ENCODE assay signal across 11 cellular contexts in genomic region chr4:91502365-91502764, GRCh38.
A peak's percentile ranks its signal among the peaks of the same experiment; 100 is the strongest.
DNase-seq lines count a peak whose midpoint lies in the region; ATAC-seq and TF ChIP-seq lines count a peak whose summit lies in the region.
"Had no signal": no experiment of that assay in that cellular context is flagged by ENCODE, and none has a peak within 500 bp of the region (broad histone marks: within the 10 kb centered on the region; RNA-seq: fewer than 3 reads in every experiment).

No MANE protein-coding gene starts in this region.

- no peak overlapping the region for H3K27ac Mint-ChIP-seq in effector memory CD8-positive, alpha-beta T cell
- no peak overlapping the region for H3K27ac Mint-ChIP-seq in natural killer cell treated with Interleukin-12 subunit alpha and Interleukin-12 subunit beta and Interleukin-15 and Interleukin-18, amount 100 ng/mL, for 72 hours
- H3K27ac Mint-ChIP-seq: brain had no signal

- no peaks in the 10 kb centered on the region for H3K36me3 Mint-ChIP-seq in effector memory CD8-positive, alpha-beta T cell (ENCODE audit: insufficient read depth)
- H3K36me3 Mint-ChIP-seq in natural killer cell treated with Interleukin-12 subunit alpha and Interleukin-12 subunit beta and Interleukin-15 and Interleukin-18, amount 100 ng/mL, for 72 hours: no peaks in the 10 kb centered on the region
- H3K36me3 Mint-ChIP-seq: brain had no signal

- no peaks in the 10 kb centered on the region for H3K27me3 ChIP-seq in WERI-Rb-1 (ENCODE audit: insufficient read depth, low read depth, severe bottlenecking)
- no peaks in the 10 kb centered on the region for H3K27me3 ChIP-seq in kidney epithelial cell (ENCODE audit: control insufficient read depth, insufficient read depth, low read length)

- peaks cover 0 to 4% of the 10 kb centered on the region in 2 donors for H3K9me3 Mint-ChIP-seq in effector memory CD8-positive, alpha-beta T cell
- H3K9me3 Mint-ChIP-seq in natural killer cell treated with Interleukin-12 subunit alpha and Interleukin-12 subunit beta and Interleukin-15 and Interleukin-18, amount 100 ng/mL, for 72 hours: peaks cover 6% of the 10 kb centered on the region

- TF ChIP-seq POLR2A in lower leg skin (IDR thresholded peaks at IDR 0.05): no peak

- DNase-seq in ELF-1 (ENCODE audit: low read depth, low spot score) (peak; percentile 2), HEK293T (ENCODE audit: extremely low spot score) (peak; percentile 5), WERI-Rb-1 (peak; percentile 24), kidney epithelial cell (ENCODE audit: low read depth) (no peak), lower leg skin (ENCODE audit: low spot score in 2 of 2) (no peak)
- DNase-seq in effector memory CD8-positive, alpha-beta T cell: no peak
- no peak for DNase-seq in natural killer cell treated with Interleukin-12 subunit alpha and Interleukin-12 subunit beta and Interleukin-15 and Interleukin-18, amount 100 ng/mL, for 72 hours (ENCODE audit: low spot score)
- DNase-seq: DMS153 had no signal

- H3K4me3 ChIP-seq in WERI-Rb-1 (ENCODE audit: low read depth, low read length) (no peak overlapping the region), kidney epithelial cell (ENCODE audit: low read depth, low read length) (no peak overlapping the region), lower leg skin (ENCODE audit: low read depth, poor library complexity, severe bottlenecking) (no peak overlapping the region)
- H3K4me3 ChIP-seq: prostate gland had no signal

- POLR2A ChIA-PET in HEK293T (lab: Yijun Ruan, JAX): no interaction called here

- peak; percentile 51 for TF ChIP-seq CTCF in WERI-Rb-1 (IDR thresholded peaks at IDR 0.05; ENCODE audit: low read depth, low read length)
- peak; percentile 31 for TF ChIP-seq CTCF in kidney epithelial cell (IDR thresholded peaks at IDR 0.05; ENCODE audit: insufficient read depth, low read length, poor library complexity, severe bottlenecking)
- TF ChIP-seq CTCF in lower leg skin (IDR thresholded peaks at IDR 0.05): no peak

- CTCF ChIA-PET in HEK293T (lab: Yijun Ruan, JAX): no interaction called here

- H3K27ac ChIP-seq in WERI-Rb-1: no peak overlapping the region
- H3K27ac ChIP-seq: KMS-11, prostate gland had no signal

- ATAC-seq in effector memory CD8-positive, alpha-beta T cell (replicated peaks): no peak
- no peak for ATAC-seq in natural killer cell treated with Interleukin-12 subunit alpha and Interleukin-12 subunit beta and Interleukin-15 and Interleukin-18, amount 100 ng/mL, for 72 hours

- H3K36me3 ChIP-seq in WERI-Rb-1 (no peaks in the 10 kb centered on the region), kidney epithelial cell (ENCODE audit: control insufficient read depth, insufficient read depth, low read length) (no peaks in the 10 kb centered on the region)
- H3K36me3 ChIP-seq: prostate gland had no signal

- H3K4me3 Mint-ChIP-seq in effector memory CD8-positive, alpha-beta T cell: no peak overlapping the region
- H3K4me3 Mint-ChIP-seq in natural killer cell treated with Interleukin-12 subunit alpha and Interleukin-12 subunit beta and Interleukin-15 and Interleukin-18, amount 100 ng/mL, for 72 hours: no peak overlapping the region
- H3K4me3 Mint-ChIP-seq: brain had no signal

- intact Hi-C loops in lower leg skin (cut with DNase I; ENCODE audit: low total_unique reads): no loop called here

- no peaks in the 10 kb centered on the region for H3K4me1 Mint-ChIP-seq in effector memory CD8-positive, alpha-beta T cell (ENCODE audit: low read depth in 2 of 2)
- no peaks in the 10 kb centered on the region for H3K4me1 Mint-ChIP-seq in natural killer cell treated with Interleukin-12 subunit alpha and Interleukin-12 subunit beta and Interleukin-15 and Interleukin-18, amount 100 ng/mL, for 72 hours (ENCODE audit: low read depth in 2 of 2)
- H3K4me1 Mint-ChIP-seq: brain had no signal

- H3K9me3 ChIP-seq in WERI-Rb-1 (ENCODE audit: severe bottlenecking): no peaks in the 10 kb centered on the region
- H3K9me3 ChIP-seq: prostate gland had no signal

- no peaks in the 10 kb centered on the region for H3K27me3 Mint-ChIP-seq in effector memory CD8-positive, alpha-beta T cell
- H3K27me3 Mint-ChIP-seq in natural killer cell treated with Interleukin-12 subunit alpha and Interleukin-12 subunit beta and Interleukin-15 and Interleukin-18, amount 100 ng/mL, for 72 hours: no peaks in the 10 kb centered on the region
- H3K27me3 Mint-ChIP-seq: brain had no signal

TF ChIP-seq in HEK293T, 16 proteins besides CTCF, POLR2A, EP300 and RAD21:
- TF ChIP-seq PKNOX1 (IDR thresholded peaks at IDR 0.05): no peak
- TF ChIP-seq ARNT (IDR thresholded peaks at IDR 0.05): no peak
- no peak for TF ChIP-seq ELF4 (IDR thresholded peaks at IDR 0.05)
- TF ChIP-seq TARDBP (IDR thresholded peaks at IDR 0.05): no peak
- no peak for TF ChIP-seq ZNF384 (IDR thresholded peaks at IDR 0.05)
- TF ChIP-seq FOXM1 (IDR thresholded peaks at IDR 0.05; ENCODE audit: borderline replicate concordance): no peak
- TF ChIP-seq L3MBTL2 (conservative IDR thresholded peaks at IDR 0.05): no peak
- no peak for TF ChIP-seq HDGF (IDR thresholded peaks at IDR 0.05; ENCODE audit: borderline replicate concordance)
- TF ChIP-seq SUZ12 (IDR thresholded peaks at IDR 0.05): no peak
- no peak for TF ChIP-seq CTBP1 (IDR thresholded peaks at IDR 0.05; ENCODE audit: borderline replicate concordance)
- no peak for TF ChIP-seq BHLHE40 (IDR thresholded peaks at IDR 0.05; ENCODE audit: borderline replicate concordance)
- TF ChIP-seq NFRKB (IDR thresholded peaks at IDR 0.05): no peak
- TF ChIP-seq LEF1 (IDR thresholded peaks at IDR 0.05; ENCODE audit: borderline replicate concordance): no peak

Comparison
In these comparisons a context has a peak if more than half of its experiments do, and no peak if none do; other contexts are left out.
1. DNase-seq: peak in ELF-1 (single experiment), HEK293T (single experiment) and WERI-Rb-1 (single experiment); none in kidney epithelial cell (single experiment), effector memory CD8-positive, alpha-beta T cell (0 of 3), natural killer cell treated with Interleukin-12 subunit alpha and Interleukin-12 subunit beta and Interleukin-15 and Interleukin-18, amount 100 ng/mL, for 72 hours (single experiment) and lower leg skin (0 of 2).
2. CTCF ChIP-seq: peak in WERI-Rb-1 (single experiment) and kidney epithelial cell (single experiment); none in lower leg skin (0 of 3).